In genomic region chr14:91835920-91836843, GRCh38 we compare ENCODE assay signal across 8 cellular contexts. TPM values are rescaled to one million over a fixed set of nuclear protein-coding genes. Genes with fewer than 3 reads are reported as not detected.
DNase-seq lines count a peak whose midpoint lies in the region; ATAC-seq and TF ChIP-seq lines count a peak whose summit lies in the region.

No MANE protein-coding gene starts in this region.

- no peak overlapping the region for H3K27ac Mint-ChIP-seq in neural crest cell (ENCODE audit: unreplicated experiment)

- no peaks in the 10 kb centered on the region for H3K9me3 ChIP-seq in stomach

- peak; percentile 63 for ATAC-seq in HG02763 (IDR thresholded peaks at IDR 0.05; ENCODE audit: unreplicated experiment)

- peaks cover 92% of the 10 kb centered on the region for H3K27me3 Mint-ChIP-seq in neural crest cell (ENCODE audit: low read depth)

- H3K27me3 ChIP-seq in stomach = peaks cover 0 to 25% (median 0%) of the 10 kb centered on the region in 3 donors

- H3K36me3 Mint-ChIP-seq in neural crest cell (ENCODE audit: low read depth) = peaks cover 2% of the 10 kb centered on the region

- no peak for TF ChIP-seq EP300 in stomach (IDR thresholded peaks at IDR 0.05)

- H3K4me1 ChIP-seq in stomach = peaks cover 10 to 48% (median 26%) of the 10 kb centered on the region in 4 donors

- peak overlapping the region; percentile 50 for H3K4me3 Mint-ChIP-seq in neural crest cell

- peak overlapping the region; percentile 94 for H3K4me3 ChIP-seq in GM08714 (ENCODE audit: low read length)
- H3K4me3 ChIP-seq in epithelial cell of proximal tubule (ENCODE audit: low read depth, low read length) = peak overlapping the region; percentile 66
- H3K4me3 ChIP-seq in stomach = peak overlapping the region; percentile 55 to 80 (median 70)

- H3K9me3 Mint-ChIP-seq in neural crest cell = peaks cover 9% of the 10 kb centered on the region

- WGBS in stomach, 5 donors = 0 to 3% (median 2%) methylated on average over 43 to 84 of the region's 84 CpGs

- TF ChIP-seq CTCF in epithelial cell of proximal tubule (conservative IDR thresholded peaks at IDR 0.05; ENCODE audit: low read depth, low read length) (no peak), neural crest cell (conservative IDR thresholded peaks at IDR 0.05) (no peak), stomach (IDR thresholded peaks at IDR 0.05) (no peak)

- DNase-seq in NCI-H2196 treated with DMSO at 0.1 percent for 48 hours (lab: John Stamatoyannopoulos, UW; ENCODE audit: unreplicated experiment) = peak; percentile 32
- DNase-seq in activated CD8-positive, alpha-beta memory T cell treated with anti-CD3 and anti-CD28 coated beads for 4 hours (ENCODE audit: low read depth in 2 of 2) = peak; percentile 60 to 85
- DNase-seq in epithelial cell of proximal tubule (ENCODE audit: low read depth) = no peak
- peak; percentile 18 for DNase-seq in neural crest cell (ENCODE audit: low read depth, low spot score)
- DNase-seq in stomach = peak; percentile 96
- no peak for DNase-seq in H4 (ENCODE audit: low spot score)

- peak in 1 of 4 donors; percentile 48 for TF ChIP-seq POLR2A in stomach (IDR thresholded peaks at IDR 0.05)

- no peaks in the 10 kb centered on the region for H3K4me1 Mint-ChIP-seq in neural crest cell

- H3K27ac ChIP-seq in stomach = peak overlapping the region; percentile 88 to 96 (median 92)

- H3K36me3 ChIP-seq in stomach = no peaks in the 10 kb centered on the region

- intact Hi-C loops in stomach (cut with DNase I; ENCODE audit: low total_unique reads) = no loop called here

RNA-seq across cellular contexts. Expression of gene TC2N, which starts 31.2 kb away (rescaled TPM):
- 3.0 and 5.1 TPM in 2 replicates for total RNA-seq in epithelial cell of proximal tubule
- 0.09 TPM in 1 of 2 replicates, not detected in the other for total RNA-seq in neural crest cell
- 100 to 1,000 TPM in 3 of 5 donors, 10 to 100 TPM in 2; 66.6 to 162 (median 106) TPM for total RNA-seq in stomach
- 10 to 100 TPM; 15.6 to 34.2 (median 19.7) TPM for polyA plus RNA-seq in stomach
- 2.4 and 3.1 TPM in 2 replicates for total RNA-seq in H4 (2014; rRNA removed; shearing (Covaris generic))

Comparison
In these comparisons a context has a peak if more than half of its experiments do, and no peak if none do; other contexts are left out.
1. DNase-seq: peak in NCI-H2196 treated with DMSO at 0.1 percent for 48 hours (single experiment), activated CD8-positive, alpha-beta memory T cell treated with anti-CD3 and anti-CD28 coated beads for 4 hours (2 of 2), neural crest cell (single experiment) and stomach (single experiment); none in epithelial cell of proximal tubule (single experiment) and H4 (single experiment).
2. RNA of gene TC2N, which starts 31.2 kb away (total RNA-seq): 66.6 to 162 TPM in stomach; 3.0 to 5.1 TPM in epithelial cell of proximal tubule, 2.4 to 3.1 TPM in H4 and 0.09 TPM in neural crest cell; every median in the first group is over 10 times any median in the second.
3. Peak in every context shown above with its lines, with median percentiles within 50 percentile points of each other: H3K4me3 ChIP-seq.